ENCODE assay signal across 1 cellular context in genomic region chr22:21449531-21450319, GRCh38.
TF ChIP-seq lines count a peak whose summit lies in the region.

No MANE protein-coding gene starts in this region.

TF ChIP-seq in WTC11, 78 proteins besides CTCF, POLR2A, EP300 and RAD21 (continued from another document):
- TF ChIP-seq, protein P1, sequence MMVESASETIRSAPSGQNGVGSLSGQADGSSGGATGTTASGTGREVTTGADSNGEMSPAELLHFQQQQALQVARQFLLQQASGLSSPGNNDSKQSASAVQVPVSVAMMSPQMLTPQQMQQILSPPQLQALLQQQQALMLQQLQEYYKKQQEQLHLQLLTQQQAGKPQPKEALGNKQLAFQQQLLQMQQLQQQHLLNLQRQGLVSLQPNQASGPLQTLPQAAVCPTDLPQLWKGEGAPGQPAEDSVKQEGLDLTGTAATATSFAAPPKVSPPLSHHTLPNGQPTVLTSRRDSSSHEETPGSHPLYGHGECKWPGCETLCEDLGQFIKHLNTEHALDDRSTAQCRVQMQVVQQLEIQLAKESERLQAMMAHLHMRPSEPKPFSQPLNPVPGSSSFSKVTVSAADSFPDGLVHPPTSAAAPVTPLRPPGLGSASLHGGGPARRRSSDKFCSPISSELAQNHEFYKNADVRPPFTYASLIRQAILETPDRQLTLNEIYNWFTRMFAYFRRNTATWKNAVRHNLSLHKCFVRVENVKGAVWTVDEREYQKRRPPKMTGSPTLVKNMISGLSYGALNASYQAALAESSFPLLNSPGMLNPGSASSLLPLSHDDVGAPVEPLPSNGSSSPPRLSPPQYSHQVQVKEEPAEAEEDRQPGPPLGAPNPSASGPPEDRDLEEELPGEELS (CRISPR knock-in tag; IDR thresholded peaks at IDR 0.05): no peak
- TF ChIP-seq, protein P2, sequence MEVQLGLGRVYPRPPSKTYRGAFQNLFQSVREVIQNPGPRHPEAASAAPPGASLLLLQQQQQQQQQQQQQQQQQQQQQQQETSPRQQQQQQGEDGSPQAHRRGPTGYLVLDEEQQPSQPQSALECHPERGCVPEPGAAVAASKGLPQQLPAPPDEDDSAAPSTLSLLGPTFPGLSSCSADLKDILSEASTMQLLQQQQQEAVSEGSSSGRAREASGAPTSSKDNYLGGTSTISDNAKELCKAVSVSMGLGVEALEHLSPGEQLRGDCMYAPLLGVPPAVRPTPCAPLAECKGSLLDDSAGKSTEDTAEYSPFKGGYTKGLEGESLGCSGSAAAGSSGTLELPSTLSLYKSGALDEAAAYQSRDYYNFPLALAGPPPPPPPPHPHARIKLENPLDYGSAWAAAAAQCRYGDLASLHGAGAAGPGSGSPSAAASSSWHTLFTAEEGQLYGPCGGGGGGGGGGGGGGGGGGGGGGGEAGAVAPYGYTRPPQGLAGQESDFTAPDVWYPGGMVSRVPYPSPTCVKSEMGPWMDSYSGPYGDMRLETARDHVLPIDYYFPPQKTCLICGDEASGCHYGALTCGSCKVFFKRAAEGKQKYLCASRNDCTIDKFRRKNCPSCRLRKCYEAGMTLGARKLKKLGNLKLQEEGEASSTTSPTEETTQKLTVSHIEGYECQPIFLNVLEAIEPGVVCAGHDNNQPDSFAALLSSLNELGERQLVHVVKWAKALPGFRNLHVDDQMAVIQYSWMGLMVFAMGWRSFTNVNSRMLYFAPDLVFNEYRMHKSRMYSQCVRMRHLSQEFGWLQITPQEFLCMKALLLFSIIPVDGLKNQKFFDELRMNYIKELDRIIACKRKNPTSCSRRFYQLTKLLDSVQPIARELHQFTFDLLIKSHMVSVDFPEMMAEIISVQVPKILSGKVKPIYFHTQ (CRISPR knock-in tag; IDR thresholded peaks at IDR 0.05): no peak
- TF ChIP-seq HMGA2 (CRISPR knock-in tag; IDR thresholded peaks at IDR 0.05): no peak
- TF ChIP-seq NFATC4 (CRISPR knock-in tag; IDR thresholded peaks at IDR 0.05): no peak
- TF ChIP-seq ESRRA (CRISPR knock-in tag; IDR thresholded peaks at IDR 0.05; ENCODE audit: borderline replicate concordance): no peak
- no peak for TF ChIP-seq ZNF317 (CRISPR knock-in tag; IDR thresholded peaks at IDR 0.05; ENCODE audit: borderline replicate concordance, low read depth)
- TF ChIP-seq ARID4B (CRISPR knock-in tag; IDR thresholded peaks at IDR 0.05; ENCODE audit: borderline replicate concordance): no peak
- TF ChIP-seq FOXJ3 (CRISPR knock-in tag; IDR thresholded peaks at IDR 0.05; ENCODE audit: borderline replicate concordance): no peak
